19 cellular contexts compared by ENCODE assay signal in the genomic region with DNA sequence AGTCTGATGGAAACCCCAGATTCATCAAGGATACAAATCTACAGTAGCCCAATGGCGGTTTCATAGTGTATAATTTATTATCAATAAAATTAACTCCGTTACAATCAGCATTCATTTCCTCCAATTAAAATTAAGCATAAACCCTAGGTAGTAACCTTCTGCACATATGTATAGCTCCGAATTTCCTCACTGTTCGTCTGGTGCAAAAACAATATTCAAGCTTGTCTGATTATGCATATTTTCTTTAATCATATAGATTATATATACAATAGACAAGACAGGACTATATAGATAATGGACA. TPM values are rescaled to one million over a fixed set of nuclear protein-coding genes. Genes with fewer than 3 reads are reported as not detected.
DNase-seq lines count a peak whose midpoint lies in the region; ATAC-seq and TF ChIP-seq lines count a peak whose summit lies in the region.
"Had no signal": no experiment of that assay in that cellular context is flagged by ENCODE, and none has a peak within 500 bp of the region (broad histone marks: within the 10 kb centered on the region; RNA-seq: fewer than 3 reads in every experiment).

No MANE protein-coding gene starts in this region.

- H3K9me3 ChIP-seq in HEK293 (ENCODE audit: control insufficient read depth, insufficient read depth, low read depth, low read length) (no peaks in the 10 kb centered on the region), mesodermal cell (ENCODE audit: control insufficient read depth, low read length) (no peaks in the 10 kb centered on the region), tibial artery (no peaks in the 10 kb centered on the region)
- H3K9me3 ChIP-seq: ascending aorta had no signal

- H3K27me3 Mint-ChIP-seq in brain: peaks cover 99% of the 10 kb centered on the region

- POLR2A ChIA-PET in HEK293 (lab: Yijun Ruan, JAX): interaction anchor here (0.8 to 4.1 kb wide), 15 partner anchors 8 to 1306 kb away, joined by 3 to 42 read pairs (median 4); a partner anchor contains a TSS

- no peak for DNase-seq in tibial artery
- DNase-seq in NOMO-1 treated with dmso at 0.1 percent for 144 hours (lab: John Stamatoyannopoulos, UW; ENCODE audit: unreplicated experiment): no peak
- DNase-seq in NCI-H1436 (lab: John Stamatoyannopoulos, UW): no peak
- no peak for DNase-seq in NK-92 treated with Interleukin-12 subunit alpha and Interleukin-12 subunit beta, amount 100 ng/mL, for 24 hours (lab: John Stamatoyannopoulos, UW)
- DNase-seq: activated CD4-positive, CD25-positive, alpha-beta regulatory T cell; activated gamma-delta T cell; C1 segment of cervical spinal cord; Kasumi-1; NCI-H146; NCI-H2227 treated with DMSO at 0.1 percent for 48 hours; SHP77 treated with DMSO at 0.1 percent for 48 hours; T-helper 17 cell had no signal

- H3K27me3 ChIP-seq in tibial artery: no peaks in the 10 kb centered on the region

- H3K9me3 Mint-ChIP-seq in brain: peaks cover 0 to 37% (median 8%) of the 10 kb centered on the region in 5 experiments
- H3K9me3 Mint-ChIP-seq: stimulated activated effector memory CD8-positive, alpha-beta T cell treated with anti-CD3 and anti-CD28 coated beads, Interleukin-12 subunit alpha, Interleukin-12 subunit beta, amount 100 ng/mL, for 72 hours had no signal

- H3K36me3 ChIP-seq in HEK293 (ENCODE audit: control insufficient read depth in 2 of 2, insufficient read depth in 1 of 2, low read length in 2 of 2) (peaks cover 18 to 26% of the 10 kb centered on the region in 2 experiments), mesodermal cell (ENCODE audit: control insufficient read depth, insufficient read depth, low read length) (no peaks in the 10 kb centered on the region), tibial artery (no peaks in the 10 kb centered on the region)
- H3K36me3 ChIP-seq: ascending aorta, upper lobe of left lung had no signal

- TF ChIP-seq CTCF in HEK293 (tag by site-specific recombination; IDR thresholded peaks at IDR 0.05) (no peak), brain (conservative IDR thresholded peaks at IDR 0.05) (no peak), tibial artery (IDR thresholded peaks at IDR 0.05) (no peak)

- H3K27ac ChIP-seq in HEK293 (ENCODE audit: extremely low read depth, low read depth, low read length) (peak overlapping the region; percentile 100), mesodermal cell (ENCODE audit: low read depth, low read length, severe bottlenecking) (no peak overlapping the region), tibial artery (peak overlapping the region; percentile 82 to 96)
- H3K27ac ChIP-seq: ascending aorta, upper lobe of left lung had no signal

- peak overlapping the region in 3 of 5 experiments; percentile 80 to 92 (median 82) for H3K4me3 Mint-ChIP-seq in brain
- H3K4me3 Mint-ChIP-seq: stimulated activated effector memory CD8-positive, alpha-beta T cell treated with anti-CD3 and anti-CD28 coated beads, Interleukin-12 subunit alpha, Interleukin-12 subunit beta, amount 100 ng/mL, for 72 hours; T-helper 17 cell had no signal

- no peak for ATAC-seq in HG03565 (IDR thresholded peaks at IDR 0.05; ENCODE audit: unreplicated experiment)
- ATAC-seq: stimulated activated effector memory CD8-positive, alpha-beta T cell treated with anti-CD3 and anti-CD28 coated beads, Interleukin-12 subunit alpha, Interleukin-12 subunit beta, amount 100 ng/mL, for 72 hours; T-helper 17 cell had no signal

- WGBS in mesodermal cell (ENCODE audit: insufficient coverage in 2 of 2), 2 experiments: 60% methylated on average over 1 of the region's 4 CpGs; no CpG with 5 or more reads in 1 of the 2 experiments

- H3K4me3 ChIP-seq in HEK293 (ENCODE audit: low read depth, low read length) (peak overlapping the region; percentile 76), mesodermal cell (ENCODE audit: extremely low read depth, insufficient read depth, low read length, poor library complexity, severe bottlenecking) (peak overlapping the region; percentile 12), tibial artery (peak overlapping the region; percentile 68 to 91)
- H3K4me3 ChIP-seq: ascending aorta, upper lobe of left lung had no signal

- CTCF ChIA-PET in HEK293 (lab: Yijun Ruan, JAX): interaction anchor here (0.6 to 3.7 kb wide), 15 partner anchors 9 to 1299 kb away, joined by 3 to 50 read pairs (median 4); a partner anchor contains a TSS

- peaks cover 14% of the 10 kb centered on the region for H3K36me3 Mint-ChIP-seq in brain

- H3K4me1 ChIP-seq in HEK293 (ENCODE audit: control insufficient read depth, insufficient read depth, low read length) (peaks cover 18% of the 10 kb centered on the region), mesodermal cell (ENCODE audit: control insufficient read depth, insufficient read depth, low read length, poor library complexity, severe bottlenecking) (peaks cover 7% of the 10 kb centered on the region), tibial artery (peaks cover 0 to 53% (median 16%) of the 10 kb centered on the region in 4 donors)

- peaks cover 8% of the 10 kb centered on the region for H3K4me1 Mint-ChIP-seq in brain

- intact Hi-C loops in tibial artery (cut with DNase I; ENCODE audit: low total_unique reads): loop anchor here (5.0 to 10.0 kb wide), 2 partner anchors 960 to 1768 kb away; a partner anchor contains a TSS

- peak overlapping the region in 2 of 5 experiments; percentile 81 to 94 for H3K27ac Mint-ChIP-seq in brain
- H3K27ac Mint-ChIP-seq: stimulated activated effector memory CD8-positive, alpha-beta T cell treated with anti-CD3 and anti-CD28 coated beads, Interleukin-12 subunit alpha, Interleukin-12 subunit beta, amount 100 ng/mL, for 72 hours; T-helper 17 cell had no signal

TF ChIP-seq in HEK293, 187 proteins besides CTCF, POLR2A, EP300 and RAD21 (continues in another document):
- TF ChIP-seq ZNF221 (tag by site-specific recombination; IDR thresholded peaks at IDR 0.05; ENCODE audit: borderline replicate concordance): no peak
- TF ChIP-seq, protein P1, sequence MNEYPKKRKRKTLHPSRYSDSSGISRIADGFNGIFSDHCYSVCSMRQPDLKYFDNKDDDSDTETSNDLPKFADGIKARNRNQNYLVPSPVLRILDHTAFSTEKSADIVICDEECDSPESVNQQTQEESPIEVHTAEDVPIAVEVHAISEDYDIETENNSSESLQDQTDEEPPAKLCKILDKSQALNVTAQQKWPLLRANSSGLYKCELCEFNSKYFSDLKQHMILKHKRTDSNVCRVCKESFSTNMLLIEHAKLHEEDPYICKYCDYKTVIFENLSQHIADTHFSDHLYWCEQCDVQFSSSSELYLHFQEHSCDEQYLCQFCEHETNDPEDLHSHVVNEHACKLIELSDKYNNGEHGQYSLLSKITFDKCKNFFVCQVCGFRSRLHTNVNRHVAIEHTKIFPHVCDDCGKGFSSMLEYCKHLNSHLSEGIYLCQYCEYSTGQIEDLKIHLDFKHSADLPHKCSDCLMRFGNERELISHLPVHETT (tag by site-specific recombination; IDR thresholded peaks at IDR 0.05): no peak
- peak; percentile 46; the same call in 1 of the 2 replicates for TF ChIP-seq OVOL3 (tag by site-specific recombination; IDR thresholded peaks at IDR 0.05)
- TF ChIP-seq, protein P2, sequence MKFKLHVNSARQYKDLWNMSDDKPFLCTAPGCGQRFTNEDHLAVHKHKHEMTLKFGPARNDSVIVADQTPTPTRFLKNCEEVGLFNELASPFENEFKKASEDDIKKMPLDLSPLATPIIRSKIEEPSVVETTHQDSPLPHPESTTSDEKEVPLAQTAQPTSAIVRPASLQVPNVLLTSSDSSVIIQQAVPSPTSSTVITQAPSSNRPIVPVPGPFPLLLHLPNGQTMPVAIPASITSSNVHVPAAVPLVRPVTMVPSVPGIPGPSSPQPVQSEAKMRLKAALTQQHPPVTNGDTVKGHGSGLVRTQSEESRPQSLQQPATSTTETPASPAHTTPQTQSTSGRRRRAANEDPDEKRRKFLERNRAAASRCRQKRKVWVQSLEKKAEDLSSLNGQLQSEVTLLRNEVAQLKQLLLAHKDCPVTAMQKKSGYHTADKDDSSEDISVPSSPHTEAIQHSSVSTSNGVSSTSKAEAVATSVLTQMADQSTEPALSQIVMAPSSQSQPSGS (tag by site-specific recombination; IDR thresholded peaks at IDR 0.05; ENCODE audit: low read depth): no peak
- no peak for TF ChIP-seq ZNF354C (tag by site-specific recombination; IDR thresholded peaks at IDR 0.05; ENCODE audit: borderline replicate concordance, low read depth)
- peak; percentile 71; the same call in 1 of the 2 replicates for TF ChIP-seq OSR2 (tag by site-specific recombination; IDR thresholded peaks at IDR 0.05)

RNA-seq across cellular contexts. Expression of a gene that starts 2.8 kb away (rescaled TPM):
- polyA plus RNA-seq in brain (ENCODE audit: insufficient read depth, low read depth, low replicate concordance): 1.1 TPM
- 11.6 TPM for polyA plus RNA-seq in mesodermal cell (2013, experiment 1 of 2)
- polyA plus RNA-seq in mesodermal cell (2013, experiment 2 of 2): 11.2 TPM

RNA-seq across cellular contexts. Expression of a gene that starts 6.0 kb away (rescaled TPM):
- 1.3 TPM for polyA plus RNA-seq in brain (ENCODE audit: insufficient read depth, low read depth, low replicate concordance)
- polyA plus RNA-seq in mesodermal cell (2013, experiment 1 of 2): 2.8 TPM
- 3.2 TPM for polyA plus RNA-seq in mesodermal cell (2013, experiment 2 of 2)

RNA-seq across cellular contexts. Expression of a gene that starts 10.1 kb away (rescaled TPM):
- polyA plus RNA-seq in brain (ENCODE audit: insufficient read depth, low read depth, low replicate concordance): 2.0 TPM
- 7.0 TPM for polyA plus RNA-seq in mesodermal cell (2013, experiment 1 of 2)
- polyA plus RNA-seq in mesodermal cell (2013, experiment 2 of 2): 5.9 TPM

RNA-seq across cellular contexts. Expression of a gene that starts 11.6 kb away (rescaled TPM):
- 62.0 TPM for polyA plus RNA-seq in brain (ENCODE audit: insufficient read depth, low read depth, low replicate concordance)
- polyA plus RNA-seq in mesodermal cell (2013, experiment 1 of 2): 5.6 TPM
- polyA plus RNA-seq in mesodermal cell (2013, experiment 2 of 2): 6.2 TPM

RNA-seq across cellular contexts. Expression of a gene that starts 14.9 kb away (rescaled TPM):
- polyA plus RNA-seq in brain (ENCODE audit: insufficient read depth, low read depth, low replicate concordance): 14.9 TPM
- polyA plus RNA-seq in mesodermal cell (2013, experiment 1 of 2): 4.2 TPM
- polyA plus RNA-seq in mesodermal cell (2013, experiment 2 of 2): 2.2 TPM

Comparison
In these comparisons a context has a peak if more than half of its experiments do, and no peak if none do; other contexts are left out.
1. H3K4me3 ChIP-seq: peak in every context shown above with its lines; median percentile 80 in tibial artery; 76 in HEK293; 12 in mesodermal cell.